7 cellular contexts compared by ENCODE assay signal in the genomic region with DNA sequence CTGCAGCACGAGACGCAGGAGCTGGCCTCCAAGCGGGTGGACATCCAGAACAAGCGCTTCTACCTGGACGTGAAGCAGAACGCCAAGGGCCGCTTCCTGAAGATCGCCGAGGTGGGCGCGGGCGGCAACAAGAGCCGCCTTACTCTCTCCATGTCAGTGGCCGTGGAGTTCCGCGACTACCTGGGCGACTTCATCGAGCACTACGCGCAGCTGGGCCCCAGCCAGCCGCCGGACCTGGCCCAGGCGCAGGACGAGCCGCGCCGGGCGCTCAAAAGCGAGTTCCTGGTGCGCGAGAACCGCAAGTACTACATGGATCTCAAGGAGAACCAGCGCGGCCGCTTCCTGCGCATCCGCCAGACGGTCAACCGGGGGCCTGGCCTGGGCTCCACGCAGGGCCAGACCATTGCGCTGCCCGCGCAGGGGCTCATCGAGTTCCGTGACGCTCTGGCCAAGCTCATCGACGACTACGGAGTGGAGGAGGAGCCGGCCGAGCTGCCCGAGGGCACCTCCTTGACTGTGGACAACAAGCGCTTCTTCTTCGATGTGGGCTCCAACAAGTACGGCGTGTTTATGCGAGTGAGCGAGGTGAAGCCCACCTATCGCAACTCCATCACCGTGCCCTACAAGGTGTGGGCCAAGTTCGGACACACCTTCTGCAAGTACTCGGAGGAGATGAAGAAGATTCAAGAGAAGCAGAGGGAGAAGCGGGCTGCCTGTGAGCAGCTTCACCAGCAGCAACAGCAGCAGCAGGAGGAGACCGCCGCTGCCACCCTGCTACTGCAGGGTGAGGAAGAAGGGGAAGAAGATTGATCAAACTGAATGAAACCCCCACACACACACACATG. TPM values are rescaled to one million over a fixed set of nuclear protein-coding genes. Genes with fewer than 3 reads are reported as not detected.
DNase-seq lines count a peak whose midpoint lies in the region; ATAC-seq and TF ChIP-seq lines count a peak whose summit lies in the region.

No MANE protein-coding gene starts in this region.

- peak; percentile 14 for ATAC-seq in activated CD4-positive, alpha-beta T cell treated with anti-CD3 and anti-CD28 coated beads for 36 hours

- peak overlapping the region; percentile 89 for H3K4me3 Mint-ChIP-seq in activated CD4-positive, alpha-beta T cell treated with anti-CD3 and anti-CD28 coated beads for 36 hours

- intact Hi-C loops in activated CD4-positive, alpha-beta T cell treated with anti-CD3 and anti-CD28 coated beads for 36 hours (cut with DNase I, micrococcal nuclease) = loop anchor here (1.0 to 10.0 kb wide), 11 partner anchors 7 to 1760 kb away; a partner anchor contains a TSS
- intact Hi-C loops in lower leg skin (cut with DNase I; ENCODE audit: low total_unique reads) = no loop called here

- no peaks in the 10 kb centered on the region for H3K27me3 Mint-ChIP-seq in activated CD4-positive, alpha-beta T cell treated with anti-CD3 and anti-CD28 coated beads for 36 hours

- no peaks in the 10 kb centered on the region for H3K9me3 Mint-ChIP-seq in activated CD4-positive, alpha-beta T cell treated with anti-CD3 and anti-CD28 coated beads for 36 hours (ENCODE audit: low read depth)

- H3K4me3 ChIP-seq in lower leg skin (ENCODE audit: low read depth, poor library complexity, severe bottlenecking) = peak overlapping the region; percentile 75

- peak; percentile 44 for DNase-seq in GM13977 (ENCODE audit: low spot score)
- DNase-seq in HEK293T (ENCODE audit: extremely low spot score) = peak; percentile 28
- DNase-seq in MV-4-11 (lab: John Stamatoyannopoulos, UW) = peak; percentile 43
- DNase-seq in activated CD4-positive, alpha-beta T cell treated with anti-CD3 and anti-CD28 coated beads for 36 hours = peak; percentile 58
- DNase-seq in dermis blood vessel endothelial cell = peak; percentile 74
- DNase-seq in lower leg skin (ENCODE audit: low spot score in 2 of 2) = peak; percentile 40 to 94
- DNase-seq in stimulated activated CD8-positive, alpha-beta memory T cell treated with anti-CD3 and anti-CD28 coated beads, Interleukin-4, amount 100 ng/mL, for 48 hours = peak; percentile 66

- 1% methylated on average over 27 to 52 of the region's 65 CpGs for WGBS in lower leg skin, 2 donors

- no peak for TF ChIP-seq CTCF in GM13977 (IDR thresholded peaks at IDR 0.05; ENCODE audit: extremely low read depth, insufficient read depth, missing control alignments)
- no peak for TF ChIP-seq CTCF in lower leg skin (IDR thresholded peaks at IDR 0.05)

- POLR2A ChIA-PET in HEK293T (lab: Yijun Ruan, JAX) = interaction anchor here (0.9 to 3.8 kb wide), 4 partner anchors 8 to 76 kb away, joined by 4 to 22 read pairs (median 6); no protein-coding TSS in a partner anchor
- POLR2A ChIA-PET in activated CD4-positive, alpha-beta T cell treated with anti-CD3 and anti-CD28 coated beads for 36 hours (lab: Charles Lee) = interaction anchor here (0.9 kb wide), 1 partner anchor 28 kb away, joined by 8 read pairs; no protein-coding TSS in a partner anchor

- CTCF ChIA-PET in HEK293T (lab: Yijun Ruan, JAX) = interaction anchor here (0.9 to 1.7 kb wide), 3 partner anchors 20 to 112 kb away, joined by 3 to 8 read pairs (median 4); no protein-coding TSS in a partner anchor
- CTCF ChIA-PET in activated CD4-positive, alpha-beta T cell treated with anti-CD3 and anti-CD28 coated beads for 36 hours (lab: Charles Lee) = interaction anchor here (0.6 to 8.1 kb wide), 5 partner anchors 9 to 714 kb away, joined by 3 to 78 read pairs (median 3); no protein-coding TSS in a partner anchor

- H3K36me3 Mint-ChIP-seq in activated CD4-positive, alpha-beta T cell treated with anti-CD3 and anti-CD28 coated beads for 36 hours (ENCODE audit: low read depth) = peaks cover 11% of the 10 kb centered on the region

- no peak for TF ChIP-seq POLR2A in lower leg skin (IDR thresholded peaks at IDR 0.05)

- H3K4me1 Mint-ChIP-seq in activated CD4-positive, alpha-beta T cell treated with anti-CD3 and anti-CD28 coated beads for 36 hours = peaks cover 58% of the 10 kb centered on the region

- peak overlapping the region; percentile 82 for H3K27ac Mint-ChIP-seq in activated CD4-positive, alpha-beta T cell treated with anti-CD3 and anti-CD28 coated beads for 36 hours

- in situ Hi-C loops in GM13977 (cut with MboI; ENCODE audit: low pct_unique_long_range_greater_than_20kb, low sequenced_read_pairs, unreplicated experiment) = no loop called here

TF ChIP-seq in HEK293T, 16 proteins besides CTCF, POLR2A, EP300 and RAD21:
- TF ChIP-seq NFRKB (IDR thresholded peaks at IDR 0.05) (no peak), HDGF (IDR thresholded peaks at IDR 0.05; ENCODE audit: borderline replicate concordance) (0 out of 2 replicates have a peak, but pooled peaks have one; percentile 69), CTBP1 (IDR thresholded peaks at IDR 0.05; ENCODE audit: borderline replicate concordance) (no peak), TARDBP (IDR thresholded peaks at IDR 0.05) (no peak), FOXK2 (IDR thresholded peaks at IDR 0.05) (no peak)

RNA-seq across cellular contexts. Expression of a gene that starts 0.7 kb away (rescaled TPM):
- total RNA-seq in activated CD4-positive, alpha-beta T cell treated with anti-CD3 and anti-CD28 coated beads for 36 hours = 10 to 100 TPM in 1 of 2 experiments, 1 to 10 TPM in 1; 9.5 to 10.7 TPM
- total RNA-seq in dermis blood vessel endothelial cell (7.8 and 8.7 TPM in 2 replicates), lower leg skin (10 to 100 TPM; 15.0 to 16.8 (median 16.2) TPM)

RNA-seq across cellular contexts. Expression of a gene that starts 11.2 kb away (rescaled TPM):
- 1 to 10 TPM; 1.7 to 1.9 TPM for total RNA-seq in activated CD4-positive, alpha-beta T cell treated with anti-CD3 and anti-CD28 coated beads for 36 hours
- total RNA-seq in dermis blood vessel endothelial cell (5.0 and 5.8 TPM in 2 replicates), lower leg skin (10 to 100 TPM in 1 of 4 donors, 1 to 10 TPM in 3; 7.5 to 10.4 (median 8.0) TPM)

Comparison
In these comparisons a context has a peak if more than half of its experiments do, and no peak if none do; other contexts are left out.
1. Peak in every context shown above with its lines: DNase-seq, ATAC-seq and H3K4me3 ChIP-seq.